In genomic region chr3:77931272-77932009, GRCh38 we compare ENCODE assay signal across 13 cellular contexts.
A peak's percentile ranks its signal among the peaks of the same experiment; 100 is the strongest.
DNase-seq lines count a peak whose midpoint lies in the region; ATAC-seq, FAIRE-seq and TF ChIP-seq lines count a peak whose summit lies in the region.
"Had no signal": no experiment of that assay in that cellular context is flagged by ENCODE, and none has a peak within 500 bp of the region (broad histone marks: within the 10 kb centered on the region; RNA-seq: fewer than 3 reads in every experiment).

No MANE protein-coding gene starts in this region.

- TF ChIP-seq EP300 in HepG2 (IDR thresholded peaks at IDR 0.05; ENCODE audit: low read depth in 2 of 2, low read length in 2 of 2) (no peak), HepG2 (CRISPR knock-in tag; IDR thresholded peaks at IDR 0.05; ENCODE audit: borderline replicate concordance) (no peak)

- no peaks in the 10 kb centered on the region for H3K79me2 ChIP-seq in HepG2 (ENCODE audit: insufficient read depth, low read length)

- intact Hi-C loops in HepG2 (cut with micrococcal nuclease; ENCODE audit: unreplicated experiment) = no loop called here
- intact Hi-C loops in right lobe of liver (cut with DNase I) = no loop called here
- intact Hi-C loops in tibial artery (cut with DNase I; ENCODE audit: low total_unique reads) = no loop called here

- no peaks in the 10 kb centered on the region for H4K20me1 ChIP-seq in HepG2 (ENCODE audit: insufficient read depth, low read length)

- H3K4me3 ChIP-seq in HepG2 (replicated peaks in 1 of 3; ENCODE audit: insufficient read depth in 1 of 3, low read depth in 2 of 3, low read length in 3 of 3) (no peak overlapping the region), right lobe of liver (no peak overlapping the region), tibial artery (no peak overlapping the region)
- H3K4me3 ChIP-seq: Peyer's patch, tibial nerve had no signal

- TF ChIP-seq CTCF in HepG2 (CRISPR knock-in tag; IDR thresholded peaks at IDR 0.05) (no peak), right lobe of liver (IDR thresholded peaks at IDR 0.05) (no peak), tibial artery (IDR thresholded peaks at IDR 0.05) (no peak)

- H3K4me1 ChIP-seq in HepG2 (ENCODE audit: insufficient read depth, low read length) = no peaks in the 10 kb centered on the region
- no peaks in the 10 kb centered on the region for H3K4me1 ChIP-seq in right lobe of liver
- no peaks in the 10 kb centered on the region for H3K4me1 ChIP-seq in tibial artery
- H3K4me1 ChIP-seq: Peyer's patch, tibial nerve had no signal

- H3K4me2 ChIP-seq in HepG2 (ENCODE audit: low read depth, low read length) = no peak overlapping the region

- no peak for TF ChIP-seq POLR2A in HepG2 (IDR thresholded peaks at IDR 0.05; ENCODE audit: insufficient read depth in 1 of 2, low read depth in 2 of 2, low read length in 2 of 2)
- TF ChIP-seq POLR2A in right lobe of liver (IDR thresholded peaks at IDR 0.05) = no peak

- POLR2A ChIA-PET in HepG2 (lab: Yijun Ruan, JAX) = no interaction called here

- in situ Hi-C loops in HepG2 (cut with HindIII; ENCODE audit: extremely low pct_ligation_motif_present, low pct_unique_long_range_greater_than_20kb) = no loop called here

- no peak for TF ChIP-seq RAD21 in HepG2 (CRISPR knock-in tag; IDR thresholded peaks at IDR 0.05)

- H3K27me3 ChIP-seq in HepG2 (ENCODE audit: control insufficient read depth in 1 of 2, insufficient read depth in 2 of 2, low read length in 2 of 2) (no peaks in the 10 kb centered on the region), right lobe of liver (no peaks in the 10 kb centered on the region), tibial artery (no peaks in the 10 kb centered on the region)
- H3K27me3 ChIP-seq: Peyer's patch, tibial nerve had no signal

- H3K36me3 ChIP-seq in HepG2 (replicated peaks in 1 of 2; ENCODE audit: control insufficient read depth in 1 of 2, insufficient read depth in 2 of 2, low read length in 2 of 2) = no peaks in the 10 kb centered on the region
- no peaks in the 10 kb centered on the region for H3K36me3 ChIP-seq in right lobe of liver
- no peaks in the 10 kb centered on the region for H3K36me3 ChIP-seq in tibial artery
- H3K36me3 ChIP-seq: Peyer's patch, tibial nerve had no signal

- no peak overlapping the region for H2AFZ ChIP-seq in HepG2 (ENCODE audit: low read length)

- DNase-seq in HepG2 (ENCODE audit: low spot score) (peak; percentile 1), right lobe of liver (no peak), left kidney (ENCODE audit: low read depth, low spot score) (peak; percentile 91), HuH-7.5 (ENCODE audit: low spot score) (no peak), D341Med (ENCODE audit: low spot score) (no peak), tibial artery (no peak)
- DNase-seq: activated naive CD8-positive, alpha-beta T cell treated with anti-CD3 and anti-CD28 coated beads, Interleukin-2, amount 10 ng/mL, durations not matched to agents 7 days and 5 days; glutamatergic neuron; Peyer's patch had no signal

- ATAC-seq in HepG2 (no peak), right lobe of liver (no peak), SK-N-SH treated with all-trans-retinoic acid at 6 μM for 48 hours (no peak), HG02938 (IDR thresholded peaks at IDR 0.05; ENCODE audit: unreplicated experiment) (no peak)

- CTCF ChIA-PET in HepG2 (lab: Yijun Ruan, JAX; ENCODE audit: low intra/inter-chr PET ratio, low total read pairs) = no interaction called here

- no peak overlapping the region for H3K9ac ChIP-seq in HepG2 (ENCODE audit: insufficient read depth, low read depth, low read length)

- no TSS peak for BruUV-seq in HepG2 (replicated peaks; lab: Mats Ljungman, UMichigan)

- no peak for FAIRE-seq in HepG2 (lab: Jason Lieb, UNC)
- FAIRE-seq: GM18507 had no signal

- H3K9me3 ChIP-seq in HepG2 (ENCODE audit: low read length) (no peaks in the 10 kb centered on the region), right lobe of liver (no peaks in the 10 kb centered on the region), tibial artery (no peaks in the 10 kb centered on the region)
- H3K9me3 ChIP-seq: Peyer's patch, tibial nerve had no signal

- WGBS in HepG2 (ENCODE audit: low lambda C conversion rate) = 9% methylated on average over 9 of the region's 9 CpGs
- 60% methylated on average over 9 of the region's 9 CpGs for WGBS in right lobe of liver (ENCODE audit: insufficient coverage, low coverage, low lambda C conversion rate, missing lambda C conversion rate)

- H3K27ac ChIP-seq in HepG2 (ENCODE audit: extremely low read length, insufficient read depth, low read length) (no peak overlapping the region), right lobe of liver (no peak overlapping the region), tibial artery (no peak overlapping the region)
- H3K27ac ChIP-seq: Peyer's patch, tibial nerve had no signal

TF ChIP-seq in HepG2, 621 proteins besides CTCF, POLR2A, EP300 and RAD21:
- TF ChIP-seq ZNF367 (CRISPR knock-in tag; IDR thresholded peaks at IDR 0.05; ENCODE audit: borderline replicate concordance) = no peak
- no peak for TF ChIP-seq FOXO1 (CRISPR knock-in tag; IDR thresholded peaks at IDR 0.05)
- no peak for TF ChIP-seq MXD3 (CRISPR knock-in tag; IDR thresholded peaks at IDR 0.05)
TF ChIP-seq in HepG2: peak in this region for 0.

TF ChIP-seq in SK-N-SH treated with all-trans-retinoic acid at 6 μM for 48 hours, 23 proteins besides CTCF, POLR2A, EP300 and RAD21:
- TF ChIP-seq TCF4 (CRISPR knock-in tag; IDR thresholded peaks at IDR 0.05; ENCODE audit: borderline replicate concordance) (peak; percentile 18; the same call in 1 of the 2 replicates), POU6F1 (CRISPR knock-in tag; IDR thresholded peaks at IDR 0.05; ENCODE audit: borderline replicate concordance, low read depth) (no peak)

Comparison
In these comparisons a context has a peak if more than half of its experiments do, and no peak if none do; other contexts are left out.
1. DNase-seq: peak in HepG2 (single experiment) and left kidney (single experiment); none in right lobe of liver (0 of 3), HuH-7.5 (single experiment), D341Med (single experiment) and tibial artery (0 of 2).